1 cellular context compared by ENCODE assay signal in genomic region chr16:2765462-2766404, GRCh38.
TF ChIP-seq lines count a peak whose summit lies in the region.

No MANE protein-coding gene starts in this region.

TF ChIP-seq in WTC11, 78 proteins besides CTCF, POLR2A, EP300 and RAD21:
- TF ChIP-seq, protein P1, sequence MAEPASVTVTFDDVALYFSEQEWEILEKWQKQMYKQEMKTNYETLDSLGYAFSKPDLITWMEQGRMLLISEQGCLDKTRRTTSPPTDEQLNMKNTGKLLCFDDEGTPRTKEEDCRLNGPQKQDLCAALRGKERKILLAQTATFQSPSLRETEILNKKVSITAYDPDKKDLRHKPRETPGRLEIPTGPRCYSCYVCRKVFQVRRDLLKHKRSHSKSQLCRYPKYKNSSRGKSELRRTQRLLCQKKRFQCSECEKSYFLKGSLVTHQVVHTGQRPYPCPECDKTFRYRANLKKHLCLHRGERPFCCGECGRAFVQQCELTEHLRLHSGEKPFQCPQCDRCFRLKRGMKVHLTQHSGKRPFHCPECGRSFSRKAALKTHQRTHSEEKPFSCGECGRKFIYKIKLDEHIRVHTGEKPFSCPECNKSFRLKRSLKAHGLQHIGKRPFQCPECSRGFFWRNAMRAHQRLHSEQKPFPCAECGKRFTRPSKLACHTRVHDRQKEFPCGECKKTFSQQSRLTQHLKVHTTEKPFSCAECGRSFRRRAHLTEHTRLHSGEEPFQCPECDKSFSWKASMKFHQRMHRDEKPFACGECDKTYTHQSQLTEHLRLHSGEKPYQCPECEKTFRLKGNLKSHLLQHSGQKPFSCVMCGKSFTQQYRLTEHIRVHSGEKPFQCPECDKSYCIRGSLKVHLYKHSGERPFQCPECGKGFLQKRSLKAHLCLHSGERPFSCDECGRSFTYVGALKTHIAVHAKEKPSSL (CRISPR knock-in tag; conservative IDR thresholded peaks at IDR 0.05): no peak
- no peak for TF ChIP-seq ESRRA (CRISPR knock-in tag; IDR thresholded peaks at IDR 0.05; ENCODE audit: borderline replicate concordance)
- no peak for TF ChIP-seq TEAD1 (CRISPR knock-in tag; IDR thresholded peaks at IDR 0.05)
- no peak for TF ChIP-seq ZNF219 (CRISPR knock-in tag; IDR thresholded peaks at IDR 0.05; ENCODE audit: borderline replicate concordance)
- TF ChIP-seq NFATC4 (CRISPR knock-in tag; IDR thresholded peaks at IDR 0.05): no peak
- TF ChIP-seq OVOL2 (CRISPR knock-in tag; IDR thresholded peaks at IDR 0.05; ENCODE audit: borderline replicate concordance): no peak
